ENCODE assay signal across 15 cellular contexts in the genomic region with DNA sequence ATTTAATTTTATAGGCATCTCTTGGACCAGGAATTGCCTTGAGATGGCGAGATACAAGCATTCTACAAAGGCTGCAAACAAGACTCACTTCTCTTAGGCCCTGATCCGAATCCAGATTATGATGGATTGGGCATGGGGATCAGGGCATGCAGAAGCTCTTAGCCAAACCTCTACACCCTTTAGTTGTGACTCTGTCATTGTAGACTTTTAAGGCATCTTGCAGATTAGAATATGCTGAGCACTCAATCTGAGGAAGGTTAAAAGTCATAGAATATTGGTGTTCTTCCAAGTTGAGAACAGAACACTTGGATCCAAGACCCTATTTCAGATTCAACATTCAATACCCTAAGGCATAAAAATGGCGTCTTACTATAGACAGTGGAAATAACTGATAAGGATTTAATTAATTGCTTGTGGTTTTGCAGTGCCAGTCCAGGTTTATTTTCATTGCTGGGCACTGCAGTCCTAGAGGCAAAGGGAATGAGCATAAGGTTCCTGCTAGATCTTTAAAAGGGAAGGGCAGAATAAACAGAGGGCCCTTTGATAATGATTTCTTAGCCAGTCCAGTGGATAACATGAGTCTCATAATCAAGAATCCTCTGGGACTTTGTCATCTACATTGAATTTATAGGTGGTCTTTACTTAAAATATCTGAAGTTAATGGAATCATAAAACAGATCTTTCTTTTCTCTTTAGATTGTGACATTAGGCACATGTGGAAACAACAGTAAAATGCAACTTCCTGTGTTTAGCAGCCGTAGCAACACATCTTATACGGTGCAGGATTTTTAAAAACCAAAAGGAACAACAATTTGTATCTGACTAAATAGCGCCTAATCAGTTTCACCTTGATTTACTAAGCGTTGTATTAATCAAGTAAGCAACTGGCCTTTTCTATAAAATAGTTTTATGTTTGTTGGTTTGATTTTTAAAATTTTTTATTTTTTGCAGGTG. TPM values are rescaled to one million over a fixed set of nuclear protein-coding genes. Genes with fewer than 3 reads are reported as not detected.
A peak's percentile ranks its signal among the peaks of the same experiment; 100 is the strongest.
DNase-seq lines count a peak whose midpoint lies in the region; ATAC-seq and TF ChIP-seq lines count a peak whose summit lies in the region.
"Had no signal": no experiment of that assay in that cellular context is flagged by ENCODE, and none has a peak within 500 bp of the region (broad histone marks: within the 10 kb centered on the region; RNA-seq: fewer than 3 reads in every experiment).

No MANE protein-coding gene starts in this region.

- no peak for DNase-seq in Right ventricle myocardium inferior (ENCODE audit: missing footprints)
- no peak for DNase-seq in cardiac septum (ENCODE audit: low spot score)
- no peak for DNase-seq in osteocyte (ENCODE audit: extremely low spot score, unreplicated experiment)
- DNase-seq in NCI-H2029 treated with DMSO at 0.1 percent for 48 hours (lab: John Stamatoyannopoulos, UW) = no peak
- no peak for DNase-seq in stimulated activated naive CD4-positive, alpha-beta T cell treated with Interleukin-2 at 50 U/mL for 16 hours (lab: John Stamatoyannopoulos, UW)
- DNase-seq: activated CD4-positive, alpha-beta T cell treated with anti-CD3 and anti-CD28 coated beads, Interleukin-2, amount 10 ng/mL, durations not matched to agents 7 days and 5 days; activated T-cell treated with anti-CD3 and anti-CD28 coated beads, Interleukin-2, amount 50 U/mL, for 48 hours; amniotic stem cell; Caco-2; stimulated activated CD4-positive, alpha-beta T cell treated with anti-CD3 and anti-CD28 coated beads, Interleukin-4, amount 100 ng/mL, for 4 hours had no signal

- H3K4me1 Mint-ChIP-seq in osteocyte (ENCODE audit: unreplicated experiment) = peaks cover 94% of the 10 kb centered on the region

- H3K4me3 Mint-ChIP-seq in osteocyte (ENCODE audit: unreplicated experiment) = no peak overlapping the region
- H3K4me3 Mint-ChIP-seq: activated CD4-positive, alpha-beta T cell treated with anti-CD3 and anti-CD28 coated beads, Interleukin-2, amount 10 ng/mL, durations not matched to agents 7 days and 5 days; stimulated activated memory B cell treated with anti-CD40 and anti-IgM and Interleukin-4, amounts not matched to agents 10 μg/mL and 1 μg/mL and 100 μg/mL, for 72 hours; T-helper 1 cell treated with Interleukin-12 subunit alpha and Interleukin-12 subunit beta and Interleukin-4 antibody, amounts not matched to agents 30 μg/mL and 1 μg/mL, for 36 hours had no signal

- no peak for TF ChIP-seq EP300 in gastroesophageal sphincter (IDR thresholded peaks at IDR 0.05)

- H3K36me3 Mint-ChIP-seq in osteocyte (ENCODE audit: unreplicated experiment) = peaks cover 23% of the 10 kb centered on the region

- 42 to 58% methylated on average over 6 to 7 of the region's 7 CpGs for WGBS in gastroesophageal sphincter (ENCODE audit: low coverage in 1 of 2), 2 donors

- peaks cover 7% of the 10 kb centered on the region for H3K9me3 Mint-ChIP-seq in osteocyte (ENCODE audit: unreplicated experiment)
- H3K9me3 Mint-ChIP-seq: activated CD4-positive, alpha-beta T cell treated with anti-CD3 and anti-CD28 coated beads, Interleukin-2, amount 10 ng/mL, durations not matched to agents 7 days and 5 days; stimulated activated memory B cell treated with anti-CD40 and anti-IgM and Interleukin-4, amounts not matched to agents 10 μg/mL and 1 μg/mL and 100 μg/mL, for 72 hours; T-helper 1 cell treated with Interleukin-12 subunit alpha and Interleukin-12 subunit beta and Interleukin-4 antibody, amounts not matched to agents 30 μg/mL and 1 μg/mL, for 36 hours had no signal

- H3K4me1 ChIP-seq in gastroesophageal sphincter = peaks cover 44 to 99% (median 47%) of the 10 kb centered on the region in 3 donors

- TF ChIP-seq POLR2A in gastroesophageal sphincter (IDR thresholded peaks at IDR 0.05) = no peak

- H3K27me3 Mint-ChIP-seq in osteocyte (ENCODE audit: unreplicated experiment) = no peaks in the 10 kb centered on the region
- H3K27me3 Mint-ChIP-seq: activated CD4-positive, alpha-beta T cell treated with anti-CD3 and anti-CD28 coated beads, Interleukin-2, amount 10 ng/mL, durations not matched to agents 7 days and 5 days; stimulated activated memory B cell treated with anti-CD40 and anti-IgM and Interleukin-4, amounts not matched to agents 10 μg/mL and 1 μg/mL and 100 μg/mL, for 72 hours had no signal

- peak overlapping the region; percentile 82 for H3K27ac Mint-ChIP-seq in osteocyte (ENCODE audit: unreplicated experiment)
- H3K27ac Mint-ChIP-seq: activated CD4-positive, alpha-beta T cell treated with anti-CD3 and anti-CD28 coated beads, Interleukin-2, amount 10 ng/mL, durations not matched to agents 7 days and 5 days; stimulated activated memory B cell treated with anti-CD40 and anti-IgM and Interleukin-4, amounts not matched to agents 10 μg/mL and 1 μg/mL and 100 μg/mL, for 72 hours; T-helper 1 cell treated with Interleukin-12 subunit alpha and Interleukin-12 subunit beta and Interleukin-4 antibody, amounts not matched to agents 30 μg/mL and 1 μg/mL, for 36 hours had no signal

- H3K27ac ChIP-seq in gastroesophageal sphincter = peak overlapping the region; percentile 18 to 69 (median 64)

- H3K4me3 ChIP-seq in gastroesophageal sphincter = no peak overlapping the region

- no peaks in the 10 kb centered on the region for H3K27me3 ChIP-seq in gastroesophageal sphincter

- no peaks in the 10 kb centered on the region for H3K9me3 ChIP-seq in gastroesophageal sphincter
- H3K9me3 ChIP-seq: Caco-2 had no signal

- TF ChIP-seq CTCF in gastroesophageal sphincter (IDR thresholded peaks at IDR 0.05) (no peak), osteocyte (IDR thresholded peaks at IDR 0.05) (no peak)

- no peaks in the 10 kb centered on the region for H3K36me3 ChIP-seq in gastroesophageal sphincter

- ATAC-seq in Right ventricle myocardium inferior = peak; percentile 23
- no peak for ATAC-seq in gastroesophageal sphincter
- no peak for ATAC-seq in GM19328 (IDR thresholded peaks at IDR 0.05; ENCODE audit: unreplicated experiment)
- ATAC-seq in GM19351 (IDR thresholded peaks at IDR 0.05; ENCODE audit: unreplicated experiment) = no peak
- ATAC-seq: stimulated activated memory B cell treated with anti-CD40 and anti-IgM and Interleukin-4, amounts not matched to agents 10 μg/mL and 1 μg/mL and 100 μg/mL, for 72 hours had no signal

- intact Hi-C loops in Right ventricle myocardium inferior (cut with DNase I) = loop anchor here (2.0 kb wide), 1 partner anchor 17 kb away; no protein-coding TSS in a partner anchor
- intact Hi-C loops in cardiac septum (cut with DNase I) = no loop called here

RNA-seq across cellular contexts. Expression of a gene that starts 17.6 kb away (rescaled TPM):
- 75.9 TPM for total RNA-seq in Right ventricle myocardium inferior
- 59.3 TPM for total RNA-seq in cardiac septum
- total RNA-seq in gastroesophageal sphincter = 100 to 1,000 TPM in 1 of 4 donors, 10 to 100 TPM in 3; 61.3 to 122 (median 86.0) TPM
- 295 and 312 TPM in 2 replicates for total RNA-seq in osteocyte
